In the genomic region with DNA sequence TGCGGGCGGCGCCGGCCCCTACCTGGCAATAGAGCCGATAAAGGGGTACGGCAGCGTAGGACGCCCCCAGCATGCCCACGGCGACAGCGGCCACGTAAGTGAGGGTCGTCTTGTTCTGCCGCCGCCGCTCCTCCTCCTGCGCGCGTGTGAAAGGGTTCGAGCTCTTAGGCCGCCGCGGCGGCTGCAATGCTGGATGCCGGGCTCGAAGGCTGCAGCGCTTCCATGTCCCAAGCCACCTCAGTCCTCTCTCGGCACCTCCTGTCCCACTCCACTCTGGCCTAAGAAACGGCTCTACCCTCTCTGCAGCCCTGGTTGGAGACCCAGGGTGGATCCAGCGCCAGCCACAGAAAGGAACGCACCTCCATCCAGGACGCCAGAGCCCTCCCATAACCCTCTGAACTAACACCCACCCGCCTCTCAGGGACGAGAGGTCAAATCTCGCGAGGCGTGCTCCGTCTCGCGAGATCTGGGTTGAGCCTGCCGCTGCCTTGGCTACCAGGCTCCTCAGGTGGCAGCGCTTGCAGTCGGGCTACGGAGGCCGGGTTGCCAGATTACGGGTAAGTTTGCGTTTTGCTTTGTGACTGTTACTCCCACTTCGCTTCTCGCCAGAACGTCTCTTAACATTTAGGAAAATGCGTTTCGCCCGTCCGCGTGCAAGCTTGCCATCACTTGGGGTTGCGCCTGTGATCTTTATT, we compare ENCODE assay signal across 1 cellular context.
A peak's percentile ranks its signal among the peaks of the same experiment; 100 is the strongest.
TF ChIP-seq lines count a peak whose summit lies in the region.

COX11 (minus strand) TSS at position 396 of the 695 bp plus-strand sequence; CDS start at position 388, 8 bp downstream.
A gene with protein sequence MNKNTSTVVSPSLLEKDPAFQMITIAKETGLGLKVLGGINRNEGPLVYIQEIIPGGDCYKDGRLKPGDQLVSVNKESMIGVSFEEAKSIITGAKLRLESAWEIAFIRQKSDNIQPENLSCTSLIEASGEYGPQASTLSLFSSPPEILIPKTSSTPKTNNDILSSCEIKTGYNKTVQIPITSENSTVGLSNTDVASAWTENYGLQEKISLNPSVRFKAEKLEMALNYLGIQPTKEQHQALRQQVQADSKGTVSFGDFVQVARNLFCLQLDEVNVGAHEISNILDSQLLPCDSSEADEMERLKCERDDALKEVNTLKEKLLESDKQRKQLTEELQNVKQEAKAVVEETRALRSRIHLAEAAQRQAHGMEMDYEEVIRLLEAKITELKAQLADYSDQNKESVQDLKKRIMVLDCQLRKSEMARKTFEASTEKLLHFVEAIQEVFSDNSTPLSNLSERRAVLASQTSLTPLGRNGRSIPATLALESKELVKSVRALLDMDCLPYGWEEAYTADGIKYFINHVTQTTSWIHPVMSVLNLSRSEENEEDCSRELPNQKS (plus strand): TSS at position 507 of the 695 bp plus-strand sequence. CDS start 17,455 bp downstream, outside the sequence.

TF ChIP-seq in HepG2, 621 proteins besides CTCF, POLR2A, EP300 and RAD21 (continued from another document and continues in another):
- TF ChIP-seq PBX3 (CRISPR knock-in tag; IDR thresholded peaks at IDR 0.05; ENCODE audit: borderline replicate concordance): no peak; the same call in 1 of the 2 replicates
- no peak for TF ChIP-seq ADNP (CRISPR knock-in tag; IDR thresholded peaks at IDR 0.05)
- TF ChIP-seq TEF (CRISPR knock-in tag; IDR thresholded peaks at IDR 0.05): no peak
- peak; percentile 25; the same call in 1 of the 2 replicates for TF ChIP-seq ZNF160 (CRISPR knock-in tag; IDR thresholded peaks at IDR 0.05)
- peak; percentile 66; the same call in 1 of the 2 replicates for TF ChIP-seq ZNF431 (CRISPR knock-in tag; IDR thresholded peaks at IDR 0.05; ENCODE audit: borderline replicate concordance, low read depth)
- peak; percentile 87 for TF ChIP-seq KDM5A (IDR thresholded peaks at IDR 0.05; ENCODE audit: borderline replicate concordance, low read length)
- TF ChIP-seq NR2C2 (CRISPR knock-in tag; IDR thresholded peaks at IDR 0.05; ENCODE audit: borderline replicate concordance): peak; percentile 68; the same call in 1 of the 2 replicates
- peak; percentile 30; the same call in 1 of the 2 replicates for TF ChIP-seq ZNF367 (CRISPR knock-in tag; IDR thresholded peaks at IDR 0.05; ENCODE audit: borderline replicate concordance)
- 0 out of 2 replicates have a peak, but pooled peaks have one; percentile 75 for TF ChIP-seq KLF11 (CRISPR knock-in tag; IDR thresholded peaks at IDR 0.05)
- no peak; the same call in 1 of the 2 replicates for TF ChIP-seq ZNF761 (CRISPR knock-in tag; conservative IDR thresholded peaks at IDR 0.05)
- TF ChIP-seq KLF16 (CRISPR knock-in tag; IDR thresholded peaks at IDR 0.05): peak; percentile 83 to 97; a peak in 2 of 4 replicates
- TF ChIP-seq MXI1 (IDR thresholded peaks at IDR 0.05; ENCODE audit: borderline replicate concordance, low read depth, low read length): peak; percentile 98
- 0 out of 2 replicates have a peak, but pooled peaks have one; percentile 69 for TF ChIP-seq ZBTB34 (CRISPR knock-in tag; IDR thresholded peaks at IDR 0.05)
- peak; percentile 72; the same call in 1 of the 2 replicates for TF ChIP-seq ZNF264 (CRISPR knock-in tag; IDR thresholded peaks at IDR 0.05)
- TF ChIP-seq ZNF530 (CRISPR knock-in tag; IDR thresholded peaks at IDR 0.05; ENCODE audit: low read depth): peak; percentile 65; the same call in 1 of the 2 replicates
- peak; percentile 86 for TF ChIP-seq HOXA5 (CRISPR knock-in tag; IDR thresholded peaks at IDR 0.05)
- peak; percentile 80; the same call in 1 of the 2 replicates for TF ChIP-seq KDM5B (CRISPR knock-in tag; IDR thresholded peaks at IDR 0.05; ENCODE audit: borderline replicate concordance)
- no peak for TF ChIP-seq MNT (IDR thresholded peaks at IDR 0.05)
- no peak for TF ChIP-seq KAT2B (IDR thresholded peaks at IDR 0.05; ENCODE audit: borderline replicate concordance, low read depth, low read length)
- TF ChIP-seq, protein P1, sequence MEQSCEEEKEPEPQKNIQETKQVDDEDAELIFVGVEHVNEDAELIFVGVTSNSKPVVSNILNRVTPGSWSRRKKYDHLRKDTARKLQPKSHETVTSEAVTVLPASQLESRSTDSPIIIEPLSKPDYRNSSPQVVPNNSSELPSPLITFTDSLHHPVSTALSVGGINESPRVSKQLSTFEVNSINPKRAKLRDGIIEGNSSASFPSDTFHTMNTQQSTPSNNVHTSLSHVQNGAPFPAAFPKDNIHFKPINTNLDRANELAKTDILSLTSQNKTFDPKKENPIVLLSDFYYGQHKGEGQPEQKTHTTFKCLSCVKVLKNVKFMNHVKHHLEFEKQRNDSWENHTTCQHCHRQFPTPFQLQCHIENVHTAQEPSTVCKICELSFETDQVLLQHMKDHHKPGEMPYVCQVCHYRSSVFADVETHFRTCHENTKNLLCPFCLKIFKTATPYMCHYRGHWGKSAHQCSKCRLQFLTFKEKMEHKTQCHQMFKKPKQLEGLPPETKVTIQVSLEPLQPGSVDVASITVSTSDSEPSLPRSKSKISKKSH (CRISPR knock-in tag; IDR thresholded peaks at IDR 0.05; ENCODE audit: borderline replicate concordance): peak; percentile 34; the same call in 1 of the 2 replicates
- no peak for TF ChIP-seq ZNF670 (CRISPR knock-in tag; IDR thresholded peaks at IDR 0.05; ENCODE audit: borderline replicate concordance)
- TF ChIP-seq MYPOP (CRISPR knock-in tag; IDR thresholded peaks at IDR 0.05): peak; percentile 56; the same call in 1 of the 2 replicates
- peak; percentile 62; the same call in 1 of the 2 replicates for TF ChIP-seq ZFP82 (CRISPR knock-in tag; IDR thresholded peaks at IDR 0.05; ENCODE audit: borderline replicate concordance)
- peak; percentile 86 for TF ChIP-seq HOXD1 (CRISPR knock-in tag; IDR thresholded peaks at IDR 0.05)
- peak; percentile 52 for TF ChIP-seq ZSCAN25 (CRISPR knock-in tag; IDR thresholded peaks at IDR 0.05)
- TF ChIP-seq, protein P2, sequence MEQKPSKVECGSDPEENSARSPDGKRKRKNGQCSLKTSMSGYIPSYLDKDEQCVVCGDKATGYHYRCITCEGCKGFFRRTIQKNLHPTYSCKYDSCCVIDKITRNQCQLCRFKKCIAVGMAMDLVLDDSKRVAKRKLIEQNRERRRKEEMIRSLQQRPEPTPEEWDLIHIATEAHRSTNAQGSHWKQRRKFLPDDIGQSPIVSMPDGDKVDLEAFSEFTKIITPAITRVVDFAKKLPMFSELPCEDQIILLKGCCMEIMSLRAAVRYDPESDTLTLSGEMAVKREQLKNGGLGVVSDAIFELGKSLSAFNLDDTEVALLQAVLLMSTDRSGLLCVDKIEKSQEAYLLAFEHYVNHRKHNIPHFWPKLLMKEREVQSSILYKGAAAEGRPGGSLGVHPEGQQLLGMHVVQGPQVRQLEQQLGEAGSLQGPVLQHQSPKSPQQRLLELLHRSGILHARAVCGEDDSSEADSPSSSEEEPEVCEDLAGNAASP (CRISPR knock-in tag; IDR thresholded peaks at IDR 0.05; ENCODE audit: borderline replicate concordance): no peak
- TF ChIP-seq POLR2AphosphoS5 (IDR thresholded peaks at IDR 0.05; ENCODE audit: low read depth, low read length): peak; percentile 98
- peak; percentile 42; the same call in 1 of the 2 replicates for TF ChIP-seq BATF2 (CRISPR knock-in tag; IDR thresholded peaks at IDR 0.05)
- no peak for TF ChIP-seq SUZ12 (IDR thresholded peaks at IDR 0.05; ENCODE audit: low read depth, low read length)
- TF ChIP-seq, protein P3, sequence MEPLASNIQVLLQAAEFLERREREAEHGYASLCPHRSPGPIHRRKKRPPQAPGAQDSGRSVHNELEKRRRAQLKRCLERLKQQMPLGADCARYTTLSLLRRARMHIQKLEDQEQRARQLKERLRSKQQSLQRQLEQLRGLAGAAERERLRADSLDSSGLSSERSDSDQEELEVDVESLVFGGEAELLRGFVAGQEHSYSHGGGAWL (CRISPR knock-in tag; IDR thresholded peaks at IDR 0.05): peak; percentile 21
- peak; percentile 2; the same call in 1 of the 2 replicates for TF ChIP-seq ZNF12 (CRISPR knock-in tag; IDR thresholded peaks at IDR 0.05)
- peak; percentile 57; the same call in 1 of the 2 replicates for TF ChIP-seq ELF4 (CRISPR knock-in tag; IDR thresholded peaks at IDR 0.05; ENCODE audit: borderline replicate concordance)
- TF ChIP-seq SOX5 (CRISPR knock-in tag; IDR thresholded peaks at IDR 0.05; ENCODE audit: borderline replicate concordance): peak; percentile 33; the same call in 1 of the 2 replicates
- TF ChIP-seq, protein P4, sequence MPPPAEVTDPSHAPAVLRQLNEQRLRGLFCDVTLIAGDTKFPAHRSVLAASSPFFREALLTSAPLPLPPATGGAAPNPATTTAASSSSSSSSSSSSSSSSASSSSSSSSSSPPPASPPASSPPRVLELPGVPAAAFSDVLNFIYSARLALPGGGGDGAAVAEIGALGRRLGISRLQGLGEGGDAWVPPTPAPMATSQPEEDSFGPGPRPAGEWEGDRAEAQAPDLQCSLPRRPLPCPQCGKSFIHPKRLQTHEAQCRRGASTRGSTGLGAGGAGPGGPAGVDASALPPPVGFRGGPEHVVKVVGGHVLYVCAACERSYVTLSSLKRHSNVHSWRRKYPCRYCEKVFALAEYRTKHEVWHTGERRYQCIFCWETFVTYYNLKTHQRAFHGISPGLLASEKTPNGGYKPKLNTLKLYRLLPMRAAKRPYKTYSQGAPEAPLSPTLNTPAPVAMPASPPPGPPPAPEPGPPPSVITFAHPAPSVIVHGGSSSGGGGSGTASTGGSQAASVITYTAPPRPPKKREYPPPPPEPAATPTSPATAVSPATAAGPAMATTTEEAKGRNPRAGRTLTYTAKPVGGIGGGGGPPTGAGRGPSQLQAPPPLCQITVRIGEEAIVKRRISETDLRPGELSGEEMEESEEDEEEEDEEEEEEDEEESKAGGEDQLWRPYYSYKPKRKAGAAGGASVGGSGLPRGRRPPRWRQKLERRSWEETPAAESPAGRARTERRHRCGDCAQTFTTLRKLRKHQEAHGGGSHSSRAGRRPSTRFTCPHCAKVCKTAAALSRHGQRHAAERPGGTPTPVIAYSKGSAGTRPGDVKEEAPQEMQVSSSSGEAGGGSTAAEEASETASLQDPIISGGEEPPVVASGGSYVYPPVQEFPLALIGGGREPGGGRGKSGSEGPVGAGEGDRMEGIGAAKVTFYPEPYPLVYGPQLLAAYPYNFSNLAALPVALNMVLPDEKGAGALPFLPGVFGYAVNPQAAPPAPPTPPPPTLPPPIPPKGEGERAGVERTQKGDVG (CRISPR knock-in tag; IDR thresholded peaks at IDR 0.05; ENCODE audit: borderline replicate concordance): no peak
- TF ChIP-seq ZNF768 (CRISPR knock-in tag; IDR thresholded peaks at IDR 0.05): no peak; the same call in 1 of the 2 replicates
